1 cellular context compared by ENCODE assay signal in the genomic region with DNA sequence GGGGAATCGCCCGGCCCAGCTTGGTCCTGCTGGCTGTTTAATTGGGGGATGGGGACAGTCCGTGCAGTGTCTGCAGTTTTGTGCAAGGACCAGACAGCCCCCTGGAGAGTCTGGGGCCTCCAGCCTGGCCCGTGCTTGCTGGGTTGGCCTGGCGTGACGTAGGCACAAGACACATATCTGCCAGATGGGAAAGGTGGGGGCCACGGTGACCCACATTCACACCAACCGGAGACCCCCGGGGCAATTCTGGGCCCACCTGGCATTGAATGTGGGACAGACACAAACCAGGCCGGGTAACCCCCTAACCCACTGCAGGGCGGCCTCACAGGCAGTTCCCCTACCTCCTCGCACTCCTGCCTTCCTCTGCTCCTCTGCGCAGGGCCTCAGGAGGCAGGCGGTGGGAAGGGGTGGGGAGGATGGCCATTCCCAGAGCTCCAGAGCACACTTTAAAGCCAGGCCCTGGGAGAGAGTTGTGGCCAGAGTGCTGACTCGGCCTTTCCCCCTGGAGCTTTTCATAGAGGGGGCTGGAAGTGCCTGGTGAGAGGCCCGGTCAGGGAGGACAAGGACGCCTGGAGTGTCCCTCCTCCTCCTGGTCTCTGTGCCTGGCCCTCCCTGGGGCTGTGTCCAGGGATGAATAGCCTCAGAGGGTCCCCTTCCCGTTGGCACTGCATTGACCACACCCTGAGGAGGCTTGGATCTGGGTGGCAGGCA.
TF ChIP-seq lines count a peak whose summit lies in the region.

No MANE protein-coding gene starts in this region.

TF ChIP-seq in HCT116, 20 proteins besides CTCF, POLR2A, EP300 and RAD21 (continued from another document):
- TF ChIP-seq, protein P1, sequence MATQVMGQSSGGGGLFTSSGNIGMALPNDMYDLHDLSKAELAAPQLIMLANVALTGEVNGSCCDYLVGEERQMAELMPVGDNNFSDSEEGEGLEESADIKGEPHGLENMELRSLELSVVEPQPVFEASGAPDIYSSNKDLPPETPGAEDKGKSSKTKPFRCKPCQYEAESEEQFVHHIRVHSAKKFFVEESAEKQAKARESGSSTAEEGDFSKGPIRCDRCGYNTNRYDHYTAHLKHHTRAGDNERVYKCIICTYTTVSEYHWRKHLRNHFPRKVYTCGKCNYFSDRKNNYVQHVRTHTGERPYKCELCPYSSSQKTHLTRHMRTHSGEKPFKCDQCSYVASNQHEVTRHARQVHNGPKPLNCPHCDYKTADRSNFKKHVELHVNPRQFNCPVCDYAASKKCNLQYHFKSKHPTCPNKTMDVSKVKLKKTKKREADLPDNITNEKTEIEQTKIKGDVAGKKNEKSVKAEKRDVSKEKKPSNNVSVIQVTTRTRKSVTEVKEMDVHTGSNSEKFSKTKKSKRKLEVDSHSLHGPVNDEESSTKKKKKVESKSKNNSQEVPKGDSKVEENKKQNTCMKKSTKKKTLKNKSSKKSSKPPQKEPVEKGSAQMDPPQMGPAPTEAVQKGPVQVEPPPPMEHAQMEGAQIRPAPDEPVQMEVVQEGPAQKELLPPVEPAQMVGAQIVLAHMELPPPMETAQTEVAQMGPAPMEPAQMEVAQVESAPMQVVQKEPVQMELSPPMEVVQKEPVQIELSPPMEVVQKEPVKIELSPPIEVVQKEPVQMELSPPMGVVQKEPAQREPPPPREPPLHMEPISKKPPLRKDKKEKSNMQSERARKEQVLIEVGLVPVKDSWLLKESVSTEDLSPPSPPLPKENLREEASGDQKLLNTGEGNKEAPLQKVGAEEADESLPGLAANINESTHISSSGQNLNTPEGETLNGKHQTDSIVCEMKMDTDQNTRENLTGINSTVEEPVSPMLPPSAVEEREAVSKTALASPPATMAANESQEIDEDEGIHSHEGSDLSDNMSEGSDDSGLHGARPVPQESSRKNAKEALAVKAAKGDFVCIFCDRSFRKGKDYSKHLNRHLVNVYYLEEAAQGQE (IDR thresholded peaks at IDR 0.05; ENCODE audit: low read depth), result no peak
- TF ChIP-seq EZH2 (IDR thresholded peaks at IDR 0.05) (no peak), SRF (IDR thresholded peaks at IDR 0.05; ENCODE audit: low read depth) (no peak), EZH2phosphoT487 (IDR thresholded peaks at IDR 0.05; ENCODE audit: borderline replicate concordance) (no peak), SP1 (IDR thresholded peaks at IDR 0.05; ENCODE audit: low read depth) (no peak)
TF ChIP-seq in HCT116: peak in this region for 0.
